In genomic region chr5:60586307-60586901, GRCh38 we compare ENCODE assay signal across 8 cellular contexts.
DNase-seq lines count a peak whose midpoint lies in the region; ATAC-seq and TF ChIP-seq lines count a peak whose summit lies in the region.

No MANE protein-coding gene starts in this region.

- no peak overlapping the region for H3K27ac Mint-ChIP-seq in neural crest cell (ENCODE audit: unreplicated experiment)
- H3K27ac Mint-ChIP-seq in activated naive CD4-positive, alpha-beta T cell treated with anti-CD3 and anti-CD28 coated beads, Interleukin-2, amount 50 U/mL, for 72 hours = no peak overlapping the region

- peak; percentile 42 for TF ChIP-seq CTCF in GM06990 (IDR thresholded peaks at IDR 0.05; ENCODE audit: insufficient read depth, low read length, poor library complexity, severe bottlenecking)
- peak; percentile 33; the same call in 1 of the 2 replicates for TF ChIP-seq CTCF in KMS-11 (conservative IDR thresholded peaks at IDR 0.05; ENCODE audit: low read depth, low read length)
- TF ChIP-seq CTCF in cardiac fibroblast (IDR thresholded peaks at IDR 0.05; ENCODE audit: low read depth, low read length) = peak; percentile 27
- TF ChIP-seq CTCF in neural crest cell (conservative IDR thresholded peaks at IDR 0.05) = peak; percentile 66
- no peak for TF ChIP-seq CTCF in ovary (IDR thresholded peaks at IDR 0.05)

- ATAC-seq in activated naive CD4-positive, alpha-beta T cell treated with anti-CD3 and anti-CD28 coated beads, Interleukin-2, amount 50 U/mL, for 72 hours = no peak
- no peak for ATAC-seq in stimulated activated naive CD8-positive, alpha-beta T cell treated with anti-CD3 and anti-CD28 coated beads, Interleukin-15, Interleukin-2, amounts not matched to agents 100 U/mL and 50 U/mL, for 24 hours

- no peaks in the 10 kb centered on the region for H3K79me2 ChIP-seq in KMS-11 (ENCODE audit: insufficient read depth, low read depth)

- H3K27ac ChIP-seq in KMS-11 (no peak overlapping the region), ovary (no peak overlapping the region)

- no peaks in the 10 kb centered on the region for H3K9me3 ChIP-seq in ovary

- H3K27me3 ChIP-seq in GM06990 (replicated peaks; ENCODE audit: control insufficient read depth, insufficient read depth, low read length) (no peaks in the 10 kb centered on the region), KMS-11 (ENCODE audit: insufficient read depth, low read depth) (no peaks in the 10 kb centered on the region), ovary (no peaks in the 10 kb centered on the region)

- H3K36me3 Mint-ChIP-seq in neural crest cell (ENCODE audit: low read depth) = peaks cover 13% of the 10 kb centered on the region
- H3K36me3 Mint-ChIP-seq in activated naive CD4-positive, alpha-beta T cell treated with anti-CD3 and anti-CD28 coated beads, Interleukin-2, amount 50 U/mL, for 72 hours = no peaks in the 10 kb centered on the region

- H3K9ac ChIP-seq in KMS-11 = no peak overlapping the region

- intact Hi-C loops in ovary (cut with DNase I) = no loop called here

- H3K36me3 ChIP-seq in GM06990 (ENCODE audit: control insufficient read depth, insufficient read depth, low read length) = no peaks in the 10 kb centered on the region; the same call in 1 of the 2 replicates
- H3K36me3 ChIP-seq in KMS-11 (ENCODE audit: insufficient read depth) = no peaks in the 10 kb centered on the region
- H3K36me3 ChIP-seq in ovary = no peaks in the 10 kb centered on the region

- no peaks in the 10 kb centered on the region for H3K27me3 Mint-ChIP-seq in neural crest cell (ENCODE audit: low read depth)

- no peak for TF ChIP-seq EP300 in ovary (IDR thresholded peaks at IDR 0.05)

- no peak for TF ChIP-seq POLR2A in ovary (IDR thresholded peaks at IDR 0.05)

- DNase-seq in GM06990 (ENCODE audit: extremely low read depth, insufficient read length) = peak; percentile 26
- peak; percentile 50 to 58 for DNase-seq in cardiac fibroblast (ENCODE audit: low read depth in 2 of 2)
- DNase-seq in neural crest cell (ENCODE audit: low read depth, low spot score) = no peak
- DNase-seq in ovary = no peak
- no peak for DNase-seq in amniotic stem cell (lab: John Stamatoyannopoulos, UW)
- no peak for DNase-seq in activated naive CD4-positive, alpha-beta T cell treated with anti-CD3 and anti-CD28 coated beads, Interleukin-2, amount 50 U/mL, for 72 hours (ENCODE audit: low spot score in 2 of 2)
- DNase-seq in stimulated activated naive CD8-positive, alpha-beta T cell treated with anti-CD3 and anti-CD28 coated beads, Interleukin-15, Interleukin-2, amounts not matched to agents 100 U/mL and 50 U/mL, for 24 hours = no peak

- no peaks in the 10 kb centered on the region for H4K20me1 ChIP-seq in KMS-11 (ENCODE audit: insufficient read depth)

- H3K4me3 ChIP-seq in GM06990 (replicated peaks; ENCODE audit: low read depth, low read length) (no peak overlapping the region), KMS-11 (IDR thresholded peaks at IDR 0.05; ENCODE audit: insufficient read depth, low read depth, low read length) (no peak overlapping the region), cardiac fibroblast (replicated peaks in 1 of 2; ENCODE audit: low read depth in 2 of 2, low read length in 2 of 2) (no peak overlapping the region), ovary (no peak overlapping the region)

- WGBS in ovary, 3 donors = 91 to 94% (median 92%) methylated on average over 1 of the region's 1 CpG

- H3K4me1 ChIP-seq in KMS-11 (ENCODE audit: low read depth, poor library complexity, severe bottlenecking) = no peaks in the 10 kb centered on the region
- H3K4me1 ChIP-seq in ovary (ENCODE audit: insufficient read depth) = no peaks in the 10 kb centered on the region

- no peaks in the 10 kb centered on the region for H3K4me1 Mint-ChIP-seq in neural crest cell

- no peak overlapping the region for H3K4me2 ChIP-seq in KMS-11

- no peak overlapping the region for H3K4me3 Mint-ChIP-seq in neural crest cell

- H2AFZ ChIP-seq in KMS-11 (ENCODE audit: low read depth) = no peak overlapping the region

- peaks cover 4% of the 10 kb centered on the region for H3K9me3 Mint-ChIP-seq in neural crest cell
- peaks cover 4 to 5% of the 10 kb centered on the region in 2 donors for H3K9me3 Mint-ChIP-seq in activated naive CD4-positive, alpha-beta T cell treated with anti-CD3 and anti-CD28 coated beads, Interleukin-2, amount 50 U/mL, for 72 hours

Comparison
In these comparisons a context has a peak if more than half of its experiments do, and no peak if none do; other contexts are left out.
1. DNase-seq: peak in GM06990 (single experiment) and cardiac fibroblast (2 of 2); none in neural crest cell (single experiment), ovary (0 of 5), amniotic stem cell (single experiment), activated naive CD4-positive, alpha-beta T cell treated with anti-CD3 and anti-CD28 coated beads, Interleukin-2, amount 50 U/mL, for 72 hours (0 of 2) and stimulated activated naive CD8-positive, alpha-beta T cell treated with anti-CD3 and anti-CD28 coated beads, Interleukin-15, Interleukin-2, amounts not matched to agents 100 U/mL and 50 U/mL, for 24 hours (single experiment).
2. CTCF ChIP-seq: peak in GM06990 (single experiment), KMS-11 (single experiment), cardiac fibroblast (single experiment) and neural crest cell (single experiment); none in ovary (0 of 3).